Comparison of ENCODE assay signal across 8 cellular contexts in the genomic region with DNA sequence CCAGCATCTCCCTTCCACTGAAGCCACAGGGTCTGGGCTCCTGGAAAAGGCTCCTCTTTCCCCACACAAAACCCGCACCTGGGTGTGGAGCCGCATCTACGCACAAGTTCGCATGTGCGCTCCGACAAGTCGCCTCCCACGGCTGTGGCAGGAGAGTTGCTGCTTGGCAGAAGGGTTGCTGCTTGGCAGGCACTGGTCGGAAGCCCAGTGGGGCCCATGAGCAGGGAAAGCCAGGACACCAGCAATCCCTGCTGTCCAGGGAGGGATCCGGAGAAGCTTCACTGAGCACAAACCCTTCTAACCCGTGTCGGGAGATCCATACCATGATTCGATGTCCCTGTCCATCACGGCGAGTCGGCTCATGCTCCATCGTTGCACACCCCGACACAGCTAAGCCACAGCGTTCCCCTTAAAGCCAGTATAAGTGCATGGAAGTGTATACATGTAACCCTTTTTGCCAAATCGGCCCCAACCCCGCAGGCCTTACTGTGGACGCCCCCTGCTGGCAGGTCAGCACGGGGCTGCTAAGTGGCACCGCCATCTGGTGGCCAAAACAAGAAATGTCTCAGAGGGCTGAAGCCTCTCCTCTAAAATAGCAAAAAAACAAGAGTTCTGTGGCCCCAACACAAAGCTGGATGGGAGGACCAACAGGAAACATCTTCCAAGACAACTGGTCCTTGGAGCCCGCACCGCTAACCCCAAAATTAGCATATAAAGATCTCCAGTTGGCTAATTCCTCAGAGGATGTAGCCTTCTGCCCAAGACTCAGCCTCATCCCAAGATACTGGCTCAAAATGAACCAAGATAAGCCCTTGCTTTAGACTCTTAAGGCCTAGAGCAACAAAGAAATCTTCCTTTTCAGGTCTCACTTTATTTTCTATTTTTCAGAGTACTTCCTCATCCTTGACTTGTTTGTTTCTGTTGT. TPM values are rescaled to one million over a fixed set of nuclear protein-coding genes. Genes with fewer than 3 reads are reported as not detected.
DNase-seq lines count a peak whose midpoint lies in the region; ATAC-seq, FAIRE-seq and TF ChIP-seq lines count a peak whose summit lies in the region.

No MANE protein-coding gene starts in this region.

- ATAC-seq in GM18909 (IDR thresholded peaks at IDR 0.05; ENCODE audit: poor library complexity, unreplicated experiment) = no peak

- no peak for TF ChIP-seq POLR2A in H54 (IDR thresholded peaks at IDR 0.05; ENCODE audit: low read depth, low read length)

- H3K9me3 ChIP-seq in BE2C = no peaks in the 10 kb centered on the region

- TF ChIP-seq CTCF in BE2C (IDR thresholded peaks at IDR 0.05; ENCODE audit: low read depth, low read length) = peak; percentile 100
- TF ChIP-seq CTCF in cardiac fibroblast (IDR thresholded peaks at IDR 0.05; ENCODE audit: low read depth, low read length) = peak; percentile 100

- no peaks in the 10 kb centered on the region for H3K27me3 ChIP-seq in BE2C

- no peak overlapping the region for H3K4me3 ChIP-seq in BE2C (ENCODE audit: low read depth, low read length)
- H3K4me3 ChIP-seq in cardiac fibroblast (replicated peaks in 1 of 2; ENCODE audit: low read depth in 2 of 2, low read length in 2 of 2) = no peak overlapping the region

- DNase-seq in BE2C = peak; percentile 86
- DNase-seq in H54 (ENCODE audit: insufficient read length, low spot score) = no peak
- peak; percentile 25 for DNase-seq in NCI-H446 treated with DMSO at 0.1 percent for 48 hours (lab: John Stamatoyannopoulos, UW)
- DNase-seq in activated CD4-positive, alpha-beta T cell treated with anti-CD3 and anti-CD28 coated beads for 1 hour = peak; percentile 84
- DNase-seq in cardiac fibroblast (ENCODE audit: low read depth in 2 of 2) = peak; percentile 89 to 91
- peak; percentile 80 for DNase-seq in kidney tubule cell (ENCODE audit: low spot score)
- peak; percentile 75 for DNase-seq in stimulated activated CD4-positive, alpha-beta T cell treated with anti-CD3 and anti-CD28 coated beads, Interleukin-2, amount 100 ng/mL, for 4 hours (ENCODE audit: low read depth)

- peak; percentile 80 for FAIRE-seq in H54 (lab: Jason Lieb, UNC)

- H3K36me3 ChIP-seq in BE2C = no peaks in the 10 kb centered on the region

- H3K4me1 ChIP-seq in BE2C = peaks cover 8% of the 10 kb centered on the region; the same call in 1 of the 2 replicates

RNA-seq across cellular contexts. Expression of gene ANKRD63, which starts 8.3 kb away (rescaled TPM):
- not detected for polyA plus RNA-seq in BE2C (2012; ENCODE audit: insufficient read depth, insufficient read length, low read depth)

RNA-seq across cellular contexts. Expression of gene PLCB2, which starts 33.1 kb away (rescaled TPM):
- polyA plus RNA-seq in BE2C (2012; ENCODE audit: insufficient read depth, insufficient read length, low read depth) = 30.8 TPM

RNA-seq across cellular contexts. Expression of gene PAK6, which starts 35.7 kb away (rescaled TPM):
- 2.4 TPM for polyA plus RNA-seq in BE2C (2012; ENCODE audit: insufficient read depth, insufficient read length, low read depth)

RNA-seq across cellular contexts. Expression of gene INAFM2, which starts 48.9 kb away (rescaled TPM):
- polyA plus RNA-seq in BE2C (2012; ENCODE audit: insufficient read depth, insufficient read length, low read depth) = 51.0 TPM
